ENCODE assay signal across 32 cellular contexts in the genomic region with DNA sequence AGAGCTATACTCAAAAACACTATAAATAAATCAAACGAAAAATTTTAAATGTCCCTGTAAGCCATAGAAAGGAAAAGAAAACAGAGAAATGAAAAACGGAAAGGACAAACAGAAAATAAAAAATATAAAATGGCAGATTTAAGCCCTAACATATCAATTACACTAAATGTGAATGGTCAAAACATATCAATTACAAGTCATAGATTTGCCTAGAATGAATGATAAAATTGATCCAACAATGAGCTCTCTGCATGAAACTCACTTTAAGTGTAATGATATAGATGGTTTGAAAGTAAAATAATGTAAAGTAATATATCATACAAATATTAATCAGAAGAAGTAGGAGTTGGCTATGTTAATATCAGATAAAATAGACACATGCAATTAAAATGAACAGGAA.
"Had no signal": no experiment of that assay in that cellular context is flagged by ENCODE, and none has a peak within 500 bp of the region (broad histone marks: within the 10 kb centered on the region; RNA-seq: fewer than 3 reads in every experiment).

No MANE protein-coding gene starts in this region.

- H3K27ac ChIP-seq: adrenal gland, ascending aorta, body of pancreas, brain microvascular endothelial cell, breast epithelium, cardiac muscle cell had no signal

- H3K36me3 ChIP-seq: adrenal gland, ascending aorta, brain microvascular endothelial cell, breast epithelium, cardiac muscle cell had no signal

- ATAC-seq: activated naive CD4-positive, alpha-beta T cell treated with anti-CD3 and anti-CD28 coated beads, Interleukin-2, amount 50 U/mL, for 72 hours; activated naive CD8-positive, alpha-beta T cell treated with anti-CD3 and anti-CD28 coated beads, Interleukin-2, amount 50 U/mL, for 24 hours; activated T-cell treated with anti-CD3 and anti-CD28 coated beads, Interleukin-2, amount 50 U/mL, for 4 hours; activated T-cell treated with anti-CD3 and anti-CD28 coated beads, Interleukin-2, amount 50 U/mL, for 72 hours; activated T-helper 17 cell treated with anti-CD3 and anti-CD28 coated beads, Interleukin-2, amount 50 U/mL, for 72 hours; body of pancreas had no signal

- DNase-seq: activated effector memory CD4-positive, alpha-beta T cell treated with anti-CD3 and anti-CD28 coated beads, Interleukin-2, amount 50 U/mL, for 16 hours; activated effector memory CD4-positive, alpha-beta T cell treated with Interleukin-2 at 50 U/mL for 16 hours; activated gamma-delta T cell; activated gamma-delta T cell treated with Interleukin-2 at 50 U/mL for 16 hours; activated naive CD4-positive, alpha-beta T cell; activated naive CD4-positive, alpha-beta T cell treated with anti-CD3 and anti-CD28 coated beads for 36 hours; activated naive CD4-positive, alpha-beta T cell treated with anti-CD3 and anti-CD28 coated beads, Interleukin-2, amount 10 ng/mL, durations not matched to agents 7 days and 5 days; activated naive CD4-positive, alpha-beta T cell treated with anti-CD3 and anti-CD28 coated beads, Interleukin-2, amount 50 U/mL, for 16 hours; activated naive CD4-positive, alpha-beta T cell treated with Interleukin-2 at 50 U/mL for 16 hours; activated naive CD8-positive, alpha-beta T cell treated with anti-CD3 and anti-CD28 coated beads for 36 hours; activated naive CD8-positive, alpha-beta T cell treated with anti-CD3 and anti-CD28 coated beads, Interleukin-2, amount 10 ng/mL, durations not matched to agents 7 days and 5 days; activated naive CD8-positive, alpha-beta T cell treated with anti-CD3 and anti-CD28 coated beads, Interleukin-2, amount 50 U/mL, for 24 hours; activated T-cell treated with anti-CD3 and anti-CD28 coated beads, Interleukin-2, amount 50 U/mL, for 24 hours; activated T-cell treated with anti-CD3 and anti-CD28 coated beads, Interleukin-2, amount 50 U/mL, for 4 hours; activated T-cell treated with anti-CD3 and anti-CD28 coated beads, Interleukin-2, amount 50 U/mL, for 48 hours; activated T-cell treated with anti-CD3 and anti-CD28 coated beads, Interleukin-2, amount 50 U/mL, for 72 hours; adrenal gland; amniotic stem cell; amygdala; anterior cingulate cortex; aorta; body of pancreas; brain microvascular endothelial cell; caudate nucleus; central memory CD4-positive, alpha-beta T cell; cerebellar nuclear complex had no signal

- H3K9me3 ChIP-seq: adrenal gland, ascending aorta, body of pancreas, breast epithelium had no signal

- H3K27me3 ChIP-seq: adrenal gland, ascending aorta, body of pancreas, brain microvascular endothelial cell, breast epithelium, cardiac muscle cell had no signal

- FAIRE-seq: bronchial epithelial cell had no signal

- H3K4me1 ChIP-seq: adrenal gland, ascending aorta, body of pancreas, breast epithelium had no signal

- H3K4me3 ChIP-seq: adrenal gland, ascending aorta, body of pancreas, breast epithelium, cardiac muscle cell had no signal
